Comparison of ENCODE assay signal across 18 cellular contexts in genomic region chr10:97171001-97171400, GRCh38.
"Had no signal": no experiment of that assay in that cellular context is flagged by ENCODE, and none has a peak within 500 bp of the region (broad histone marks: within the 10 kb centered on the region; RNA-seq: fewer than 3 reads in every experiment).

No MANE protein-coding gene starts in this region.

- H3K9me3 ChIP-seq: gastroesophageal sphincter, lower lobe of right lung, sigmoid colon had no signal

- FAIRE-seq: astrocyte had no signal

- ATAC-seq: activated naive CD8-positive, alpha-beta T cell treated with anti-CD3 and anti-CD28 coated beads, Interleukin-2, amount 50 U/mL, for 24 hours; gastroesophageal sphincter; T-helper 17 cell had no signal

- DNase-seq: activated CD4-positive, alpha-beta T cell treated with anti-CD3 and anti-CD28 coated beads, Interleukin-2, amount 10 ng/mL, durations not matched to agents 7 days and 5 days; activated CD4-positive, CD25-positive, alpha-beta regulatory T cell; activated CD8-positive, alpha-beta memory T cell treated with anti-CD3 and anti-CD28 coated beads for 24 hours; activated naive CD4-positive, alpha-beta T cell treated with Interleukin-2 at 50 U/mL for 16 hours; activated naive CD8-positive, alpha-beta T cell treated with anti-CD3 and anti-CD28 coated beads, Interleukin-2, amount 50 U/mL, for 24 hours; effector memory CD4-positive, alpha-beta T cell; kidney glomerular epithelial cell; lower lobe of right lung; midbrain; occipital lobe; sigmoid colon; stimulated activated CD4-positive, alpha-beta T cell treated with anti-CD3 and anti-CD28 coated beads, Interleukin-12 subunit alpha, Interleukin-12 subunit beta, amount 100 ng/mL, for 4 hours; stimulated activated CD4-positive, alpha-beta T cell treated with anti-CD3 and anti-CD28 coated beads, Interleukin-2, amount 100 ng/mL, for 48 hours; T-helper 17 cell had no signal

- H3K36me3 ChIP-seq: gastroesophageal sphincter, lower lobe of right lung, sigmoid colon had no signal

- H3K9me3 Mint-ChIP-seq: activated CD4-positive, alpha-beta T cell treated with anti-CD3 and anti-CD28 coated beads, Interleukin-2, amount 10 ng/mL, durations not matched to agents 7 days and 5 days; activated naive CD8-positive, alpha-beta T cell treated with anti-CD3 and anti-CD28 coated beads, Interleukin-2, amount 50 U/mL, for 24 hours; stimulated activated naive CD8-positive, alpha-beta T cell treated with anti-CD3 and anti-CD28 coated beads, Interleukin-15, Interleukin-2, amounts not matched to agents 100 ng/mL and 50 ng/mL, for 24 hours had no signal

- H3K27ac ChIP-seq: epithelial cell of prostate, gastroesophageal sphincter, lower lobe of right lung, sigmoid colon had no signal

- H3K27ac Mint-ChIP-seq: activated CD4-positive, alpha-beta T cell treated with anti-CD3 and anti-CD28 coated beads, Interleukin-2, amount 10 ng/mL, durations not matched to agents 7 days and 5 days; activated naive CD8-positive, alpha-beta T cell treated with anti-CD3 and anti-CD28 coated beads, Interleukin-2, amount 50 U/mL, for 24 hours; stimulated activated naive CD8-positive, alpha-beta T cell treated with anti-CD3 and anti-CD28 coated beads, Interleukin-15, Interleukin-2, amounts not matched to agents 100 ng/mL and 50 ng/mL, for 24 hours; T-helper 17 cell had no signal

- H3K4me1 Mint-ChIP-seq: activated CD4-positive, alpha-beta T cell treated with anti-CD3 and anti-CD28 coated beads, Interleukin-2, amount 10 ng/mL, durations not matched to agents 7 days and 5 days; activated naive CD8-positive, alpha-beta T cell treated with anti-CD3 and anti-CD28 coated beads, Interleukin-2, amount 50 U/mL, for 24 hours had no signal

- H3K4me1 ChIP-seq: gastroesophageal sphincter, lower lobe of right lung, sigmoid colon had no signal

- H3K4me3 Mint-ChIP-seq: activated CD4-positive, alpha-beta T cell treated with anti-CD3 and anti-CD28 coated beads, Interleukin-2, amount 10 ng/mL, durations not matched to agents 7 days and 5 days; activated naive CD8-positive, alpha-beta T cell treated with anti-CD3 and anti-CD28 coated beads, Interleukin-2, amount 50 U/mL, for 24 hours; stimulated activated naive CD8-positive, alpha-beta T cell treated with anti-CD3 and anti-CD28 coated beads, Interleukin-15, Interleukin-2, amounts not matched to agents 100 ng/mL and 50 ng/mL, for 24 hours; T-helper 17 cell had no signal

- H3K4me3 ChIP-seq: gastroesophageal sphincter, lower lobe of right lung, sigmoid colon had no signal
